ENCODE assay signal across 8 cellular contexts in the genomic region with DNA sequence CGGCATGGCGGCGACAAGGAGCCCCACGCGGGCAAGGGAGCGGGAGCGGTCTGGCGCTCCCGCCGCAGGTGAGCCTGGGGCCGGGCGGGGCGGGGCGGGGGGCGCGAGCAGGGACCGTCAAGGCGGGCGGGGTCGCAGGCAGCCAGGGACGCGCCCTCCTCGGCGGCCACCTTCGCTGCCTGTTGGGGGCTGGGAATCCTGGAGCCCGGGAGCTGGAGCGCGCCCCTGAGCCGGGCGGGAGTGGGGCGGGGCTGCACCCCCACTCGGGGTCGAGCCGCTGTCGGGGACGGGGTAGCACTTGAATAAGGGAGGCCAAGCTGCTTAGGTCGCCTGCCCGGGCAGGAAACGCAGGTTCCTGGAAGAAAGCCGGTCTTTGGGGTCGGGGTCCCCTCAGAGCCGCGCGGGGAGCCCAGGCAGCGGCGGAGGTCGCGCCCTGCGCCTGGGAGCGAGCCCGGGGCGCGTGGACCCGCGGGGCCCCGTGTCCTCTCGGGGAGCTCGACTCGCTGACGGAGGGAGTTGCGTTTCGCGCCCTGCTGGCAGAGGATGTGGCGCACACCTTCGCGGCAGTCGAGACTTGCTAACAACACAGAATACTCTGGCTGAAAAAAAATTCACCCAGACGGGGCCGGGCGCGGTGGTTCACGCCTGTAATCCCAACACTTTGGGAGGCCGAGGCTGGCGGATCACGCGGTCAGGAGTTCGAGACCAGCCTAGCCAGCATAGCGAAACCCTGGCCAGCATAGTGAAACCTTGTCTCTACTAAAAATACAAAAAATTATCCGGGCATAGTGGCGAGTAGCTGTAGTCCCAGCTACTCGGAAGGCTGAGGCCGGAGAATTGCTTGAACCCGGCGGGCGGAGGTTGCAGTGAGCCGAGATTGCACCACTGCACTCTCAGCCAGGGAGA. TPM values are rescaled to one million over a fixed set of nuclear protein-coding genes. Genes with fewer than 3 reads are reported as not detected.
DNase-seq lines count a peak whose midpoint lies in the region; ATAC-seq and TF ChIP-seq lines count a peak whose summit lies in the region.

No MANE protein-coding gene starts in this region.

- H3K36me3 ChIP-seq in BJ (ENCODE audit: control insufficient read depth, insufficient read depth, low read length) (no peaks in the 10 kb centered on the region), OCI-LY3 (replicated peaks; ENCODE audit: low read depth, low read length) (peaks cover 10% of the 10 kb centered on the region), trophoblast cell (ENCODE audit: control insufficient read depth in 1 of 2, insufficient read depth in 2 of 2, low read length in 2 of 2) (no peaks in the 10 kb centered on the region)

- H3K4me1 Mint-ChIP-seq in activated T-cell treated with anti-CD3 and anti-CD28 coated beads, Interleukin-2, amount 50 U/mL, for 4 hours (ENCODE audit: low read depth) = peaks cover 35% of the 10 kb centered on the region
- peaks cover 10% of the 10 kb centered on the region for H3K4me1 Mint-ChIP-seq in type B pancreatic cell (ENCODE audit: unreplicated experiment)

- TF ChIP-seq CTCF in BJ (IDR thresholded peaks at IDR 0.05; ENCODE audit: insufficient read depth, low read depth, low read length) = no peak; the same call in 1 of the 2 replicates
- TF ChIP-seq CTCF in OCI-LY3 (IDR thresholded peaks at IDR 0.05; ENCODE audit: low read depth, low read length) = no peak
- TF ChIP-seq CTCF in foreskin fibroblast (IDR thresholded peaks at IDR 0.05; ENCODE audit: low read depth, low read length) = no peak
- TF ChIP-seq CTCF in type B pancreatic cell (conservative IDR thresholded peaks at IDR 0.05) = peak; percentile 64

- H3K4me1 ChIP-seq in OCI-LY3 (ENCODE audit: low read length) (peaks cover 2% of the 10 kb centered on the region; the same call in 1 of the 2 replicates), trophoblast cell (ENCODE audit: control insufficient read depth in 1 of 2, insufficient read depth in 2 of 2, low read length in 2 of 2) (peaks cover 0 to 3% of the 10 kb centered on the region in 2 experiments)

- H3K27ac Mint-ChIP-seq in type B pancreatic cell = no peak overlapping the region

- no peak overlapping the region for H3K23ac ChIP-seq in trophoblast cell (ENCODE audit: low read length)

- CTCF ChIA-PET in BJ (lab: Yijun Ruan, JAX) = interaction anchor here (0.6 to 1.3 kb wide), 4 partner anchors 33 to 140 kb away, joined by 3 to 5 read pairs (median 4); no protein-coding TSS in a partner anchor

- H3K4me3 ChIP-seq in BJ (ENCODE audit: low read depth, low read length) (peak overlapping the region; percentile 55), OCI-LY3 (ENCODE audit: low read length) (peak overlapping the region; percentile 78), foreskin fibroblast (ENCODE audit: low read depth in 1 of 2, low read length in 2 of 2) (peak overlapping the region; percentile 52 to 64), trophoblast cell (ENCODE audit: low read depth, low read length) (peak overlapping the region; percentile 78)

- H3K9me3 ChIP-seq in OCI-LY3 (ENCODE audit: insufficient read depth, low read length) = no peaks in the 10 kb centered on the region
- H3K9me3 ChIP-seq in trophoblast cell (ENCODE audit: insufficient read depth, low read depth, low read length) = peaks cover 2% of the 10 kb centered on the region

- H3K9ac ChIP-seq in OCI-LY3 (ENCODE audit: low read length) (peak overlapping the region; percentile 59), trophoblast cell (ENCODE audit: low read length) (peak overlapping the region; percentile 31)

- H4K12ac ChIP-seq in trophoblast cell (ENCODE audit: low read depth, low read length) = peak overlapping the region; percentile 77

- peaks cover 36% of the 10 kb centered on the region for H3K27me3 ChIP-seq in BJ (ENCODE audit: control insufficient read depth, insufficient read depth, low read length)
- no peaks in the 10 kb centered on the region for H3K27me3 ChIP-seq in OCI-LY3 (ENCODE audit: low read depth, low read length)
- H3K27me3 ChIP-seq in trophoblast cell (ENCODE audit: insufficient read depth, low read length) = no peaks in the 10 kb centered on the region

- POLR2A ChIA-PET in BJ (lab: Charles Lee) = no interaction called here

- no peak overlapping the region for H2AK5ac ChIP-seq in trophoblast cell (ENCODE audit: low read length)

- peak overlapping the region; percentile 32 for H2BK5ac ChIP-seq in trophoblast cell (ENCODE audit: low read depth, low read length, poor library complexity)

- peak; percentile 79 for ATAC-seq in GM19035 (IDR thresholded peaks at IDR 0.05; ENCODE audit: unreplicated experiment)
- ATAC-seq in HG03354 (IDR thresholded peaks at IDR 0.05; ENCODE audit: poor library complexity, severe bottlenecking, unreplicated experiment) = peak; percentile 89
- peak; percentile 87 to 88 for ATAC-seq in activated T-cell treated with anti-CD3 and anti-CD28 coated beads, Interleukin-2, amount 50 U/mL, for 4 hours

- H3K27ac ChIP-seq in OCI-LY3 (ENCODE audit: low read length) (no peak overlapping the region), trophoblast cell (ENCODE audit: low read depth, low read length) (no peak overlapping the region)

- peaks cover 6% of the 10 kb centered on the region for H3K36me3 Mint-ChIP-seq in activated T-cell treated with anti-CD3 and anti-CD28 coated beads, Interleukin-2, amount 50 U/mL, for 4 hours (ENCODE audit: insufficient read depth)
- H3K36me3 Mint-ChIP-seq in type B pancreatic cell = peaks cover 7% of the 10 kb centered on the region

- peak overlapping the region; percentile 24 for H3K14ac ChIP-seq in trophoblast cell (ENCODE audit: low read length)

- WGBS in trophoblast cell (ENCODE audit: extremely low coverage, insufficient coverage, insufficient read length) = no CpG with 5 or more reads among the region's 86 CpGs

- peaks cover 3% of the 10 kb centered on the region for H3K79me1 ChIP-seq in trophoblast cell (ENCODE audit: low read length)

- no peak for DNase-seq in BJ (ENCODE audit: low read depth)
- peak; percentile 79 for DNase-seq in activated T-cell treated with anti-CD3 and anti-CD28 coated beads, Interleukin-2, amount 50 U/mL, for 4 hours
- DNase-seq in foreskin fibroblast = peak in 1 of 2 donors; percentile 66
- peak in 1 of 2 donors; percentile 73 for DNase-seq in trophoblast cell
- peak; percentile 75 for DNase-seq in type B pancreatic cell (ENCODE audit: extremely low spot score, unreplicated experiment)

- H4K8ac ChIP-seq in trophoblast cell (ENCODE audit: low read depth, low read length) = peak overlapping the region; percentile 80

- H4K91ac ChIP-seq in trophoblast cell (ENCODE audit: low read depth, low read length) = peak overlapping the region; percentile 56

- H3K79me2 ChIP-seq in OCI-LY3 (ENCODE audit: low read length) (peaks cover 5% of the 10 kb centered on the region; the same call in 1 of the 2 replicates), trophoblast cell (ENCODE audit: control insufficient read depth, insufficient read depth, low read length, poor library complexity) (peaks cover 1% of the 10 kb centered on the region)

- peak overlapping the region; percentile 89 for H3K18ac ChIP-seq in trophoblast cell (ENCODE audit: low read length)

- peak overlapping the region; percentile 81 for H3K4me3 Mint-ChIP-seq in activated T-cell treated with anti-CD3 and anti-CD28 coated beads, Interleukin-2, amount 50 U/mL, for 4 hours
- H3K4me3 Mint-ChIP-seq in type B pancreatic cell = peak overlapping the region; percentile 83

- H4K20me1 ChIP-seq in OCI-LY3 (ENCODE audit: insufficient read depth, low read length) = no peaks in the 10 kb centered on the region

- H2BK120ac ChIP-seq in trophoblast cell (ENCODE audit: insufficient read depth, low read length, poor library complexity) = peak overlapping the region; percentile 77

- H3K27me3 Mint-ChIP-seq in activated T-cell treated with anti-CD3 and anti-CD28 coated beads, Interleukin-2, amount 50 U/mL, for 4 hours (ENCODE audit: low read depth) = peaks cover 3% of the 10 kb centered on the region
- peaks cover 59% of the 10 kb centered on the region for H3K27me3 Mint-ChIP-seq in type B pancreatic cell

- H3K4ac ChIP-seq in trophoblast cell (ENCODE audit: low read depth, low read length) = peak overlapping the region; percentile 37

- H3K9me3 Mint-ChIP-seq in activated T-cell treated with anti-CD3 and anti-CD28 coated beads, Interleukin-2, amount 50 U/mL, for 4 hours = no peaks in the 10 kb centered on the region
- no peaks in the 10 kb centered on the region for H3K9me3 Mint-ChIP-seq in type B pancreatic cell

- H2BK12ac ChIP-seq in trophoblast cell (ENCODE audit: low read length) = peak overlapping the region; percentile 43

- H2AFZ ChIP-seq in OCI-LY3 (ENCODE audit: low read depth, low read length) = 0 out of 2 replicates have a peak overlapping the region, but pooled peaks have one; percentile 14
- H2AFZ ChIP-seq in trophoblast cell (ENCODE audit: insufficient read depth, low read length, poor library complexity) = peak overlapping the region; percentile 61

- H3K4me2 ChIP-seq in OCI-LY3 (ENCODE audit: low read length) = peak overlapping the region; percentile 83
- peak overlapping the region; percentile 96 for H3K4me2 ChIP-seq in trophoblast cell (ENCODE audit: low read length)

RNA-seq across cellular contexts. Expression of a gene that starts 0.6 kb away (rescaled TPM):
- polyA plus RNA-seq in BJ (2011; rRNA removed) = 2.6 and 4.1 TPM in 2 replicates
- 2.2 and 2.5 TPM in 2 replicates for polyA minus RNA-seq in BJ (2011; rRNA and poly(A)+ RNA removed)
- 1 to 10 TPM; 4.0 to 5.6 (median 4.8) TPM for total RNA-seq in activated T-cell treated with anti-CD3 and anti-CD28 coated beads, Interleukin-2, amount 50 U/mL, for 4 hours
- 4.2 and 4.7 TPM in 2 replicates for polyA plus RNA-seq in trophoblast cell (2013)
- total RNA-seq in type B pancreatic cell (ENCODE audit: low replicate concordance) = 7.1 and 11.4 TPM in 2 replicates
